In the genomic region with DNA sequence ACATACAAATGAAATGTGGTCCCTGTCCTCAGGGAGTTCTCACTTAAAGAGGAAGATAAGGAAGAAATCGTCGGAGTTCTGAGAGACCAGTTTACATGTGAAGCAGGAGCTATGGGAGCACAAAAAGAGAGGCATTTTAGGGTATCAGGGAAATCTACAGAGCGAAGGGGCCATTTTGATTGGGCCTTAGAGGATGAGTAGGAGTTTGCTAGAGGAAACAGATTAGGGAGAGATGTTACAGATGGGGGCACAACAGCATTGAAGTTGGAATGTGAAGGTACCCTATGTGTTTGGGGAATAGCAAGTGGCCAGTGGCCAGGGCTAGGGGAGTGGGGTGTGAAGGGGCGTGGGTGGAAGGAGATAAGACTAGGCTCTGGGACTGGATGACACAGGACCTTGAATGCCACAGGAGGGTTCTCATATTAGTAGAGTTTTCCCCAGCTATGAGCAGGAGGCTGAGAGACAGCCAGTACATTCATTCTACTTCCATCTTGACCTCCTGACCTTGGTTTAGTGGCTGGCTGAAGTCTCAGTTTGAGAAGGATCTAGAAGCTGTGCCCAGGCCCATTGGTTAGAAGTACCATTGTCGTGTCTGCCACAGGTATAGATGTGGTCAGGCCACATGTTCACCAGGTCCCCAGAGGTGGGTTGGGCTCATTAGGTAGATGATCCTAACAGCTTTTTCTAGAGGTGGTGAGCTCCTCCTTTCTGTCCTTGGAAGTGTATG, we compare ENCODE assay signal across 13 cellular contexts. TPM values are rescaled to one million over a fixed set of nuclear protein-coding genes. Genes with fewer than 3 reads are reported as not detected.
DNase-seq lines count a peak whose midpoint lies in the region; ATAC-seq, FAIRE-seq and TF ChIP-seq lines count a peak whose summit lies in the region.
"Had no signal": no experiment of that assay in that cellular context is flagged by ENCODE, and none has a peak within 500 bp of the region (broad histone marks: within the 10 kb centered on the region; RNA-seq: fewer than 3 reads in every experiment).

No MANE protein-coding gene starts in this region.

- peak overlapping the region; percentile 81 to 91 for H3K27ac Mint-ChIP-seq in T-cell

- no peak for DNase-seq in T-cell
- no peak for DNase-seq in NCI-H1105 (lab: John Stamatoyannopoulos, UW)
- no peak for DNase-seq in dedifferentiated amniotic fluid mesenchymal stem cell (ENCODE audit: extremely low spot score)
- no peak for DNase-seq in NCI-H2107 (lab: John Stamatoyannopoulos, UW)
- DNase-seq in kidney = no peak
- DNase-seq: NCI-H226 had no signal

- no peak overlapping the region for H3K9ac ChIP-seq in kidney (ENCODE audit: low read length in 2 of 2)

- CTCF ChIA-PET in T-cell (lab: Charles Lee) = interaction anchor here (0.6 to 1.6 kb wide), 2 partner anchors 35 to 59 kb away, joined by 3 to 5 read pairs; a partner anchor contains a TSS

- peak overlapping the region in 2 of 3 donors; percentile 9 to 21 for H3K4me3 Mint-ChIP-seq in T-cell
- H3K4me3 Mint-ChIP-seq: neural crest cell had no signal

- no peak for TF ChIP-seq CTCF in kidney (IDR thresholded peaks at IDR 0.05; ENCODE audit: borderline replicate concordance, extremely low read depth, insufficient read depth)

- no peaks in the 10 kb centered on the region for H3K36me3 ChIP-seq in kidney (ENCODE audit: control insufficient read depth in 1 of 2, insufficient read depth in 2 of 2, low read length in 2 of 2)

- H3K27me3 ChIP-seq in layer of hippocampus (ENCODE audit: control insufficient read depth, insufficient read depth, low read length) = no peaks in the 10 kb centered on the region
- H3K27me3 ChIP-seq: ascending aorta had no signal

- H3K4me1 Mint-ChIP-seq in T-cell = peaks cover 85 to 92% (median 87%) of the 10 kb centered on the region in 3 donors

- H3K4me1 ChIP-seq in kidney (ENCODE audit: control insufficient read depth in 1 of 2, insufficient read depth in 1 of 2, low read depth in 1 of 2, low read length in 2 of 2) = no peaks in the 10 kb centered on the region
- H3K4me1 ChIP-seq: ascending aorta had no signal

- H3K27me3 Mint-ChIP-seq in T-cell = no peaks in the 10 kb centered on the region

- no peaks in the 10 kb centered on the region for H3K9me3 ChIP-seq in kidney (ENCODE audit: control insufficient read depth in 1 of 2, low read length in 2 of 2)
- H3K9me3 ChIP-seq: ascending aorta had no signal

- no peak overlapping the region for H3K4me3 ChIP-seq in kidney (ENCODE audit: low read length in 2 of 2)
- H3K4me3 ChIP-seq: ascending aorta, skin epidermis had no signal

- FAIRE-seq in kidney (lab: Jason Lieb, UNC) = no peak

- no peaks in the 10 kb centered on the region for H3K9me3 Mint-ChIP-seq in T-cell
- H3K9me3 Mint-ChIP-seq: neural crest cell had no signal

- ATAC-seq in GM18498 (IDR thresholded peaks at IDR 0.05; ENCODE audit: unreplicated experiment) (peak; percentile 38), GM19463 (IDR thresholded peaks at IDR 0.05; ENCODE audit: unreplicated experiment) (peak; percentile 70), T-cell (replicated peaks in 1 of 4) (no peak)
- ATAC-seq: Panc1 had no signal

- POLR2A ChIA-PET in T-cell (lab: Charles Lee) = no interaction called here

- no peaks in the 10 kb centered on the region for H3K36me3 Mint-ChIP-seq in T-cell

- H3K27ac ChIP-seq in layer of hippocampus (ENCODE audit: low read depth, low read length) (peak overlapping the region; percentile 28), kidney (ENCODE audit: low read depth in 2 of 2, low read length in 2 of 2) (no peak overlapping the region)
- H3K27ac ChIP-seq: ascending aorta had no signal

- intact Hi-C loops in kidney (cut with DNase I) = no loop called here

RNA-seq across cellular contexts. Expression of a gene that starts 34.8 kb away (rescaled TPM):
- total RNA-seq in T-cell (1 to 10 TPM; 5.5 to 9.3 (median 6.1) TPM), kidney (24.1 TPM)
- 33.1 TPM for polyA plus RNA-seq in kidney (ENCODE audit: insufficient read depth, low read depth, low replicate concordance)

RNA-seq across cellular contexts. Expression of a gene that starts 58.6 kb away (rescaled TPM):
- total RNA-seq in T-cell = 100 to 1,000 TPM; 132 to 145 (median 144) TPM
- 84.6 TPM for total RNA-seq in kidney
- polyA plus RNA-seq in kidney (ENCODE audit: insufficient read depth, low read depth, low replicate concordance) = 79.1 TPM

RNA-seq across cellular contexts. Expression of a gene that starts 58.9 kb away (rescaled TPM):
- total RNA-seq in T-cell (10 to 100 TPM; 25.0 to 32.0 (median 28.2) TPM), kidney (32.2 TPM)
- 14.4 TPM for polyA plus RNA-seq in kidney (ENCODE audit: insufficient read depth, low read depth, low replicate concordance)

Comparison
In these comparisons a context has a peak if more than half of its experiments do, and no peak if none do; other contexts are left out.
1. ATAC-seq: peak in GM18498 (single experiment) and GM19463 (single experiment); none in T-cell (0 of 4).